In genomic region chr13:40769970-40770369, GRCh38 we compare ENCODE assay signal across 8 cellular contexts. TPM values are rescaled to one million over a fixed set of nuclear protein-coding genes. Genes with fewer than 3 reads are reported as not detected.
A peak's percentile ranks its signal among the peaks of the same experiment; 100 is the strongest.
DNase-seq lines count a peak whose midpoint lies in the region; ATAC-seq, FAIRE-seq and TF ChIP-seq lines count a peak whose summit lies in the region.

No MANE protein-coding gene starts in this region.

- TF ChIP-seq CTCF in AG04449 (IDR thresholded peaks at IDR 0.05; ENCODE audit: insufficient read depth, low read length, missing control alignments) (no peak), mammary epithelial cell (conservative IDR thresholded peaks at IDR 0.05 in 1 of 2, IDR thresholded peaks at IDR 0.05 in 1 of 2; ENCODE audit: extremely low read depth in 1 of 2, insufficient read depth in 1 of 2, low read depth in 1 of 2, low read length in 2 of 2) (no peak)

- peak overlapping the region; percentile 66 to 99 (median 98) for H3K4me3 Mint-ChIP-seq in naive B cell

- H4K20me1 ChIP-seq in mammary epithelial cell (ENCODE audit: insufficient read depth, low read length) = no peaks in the 10 kb centered on the region

- no peaks in the 10 kb centered on the region for H3K9me3 ChIP-seq in HUES6 (ENCODE audit: control insufficient read depth, insufficient read depth, low read depth, low read length)
- H3K9me3 ChIP-seq in mammary epithelial cell (replicated peaks; ENCODE audit: insufficient read depth, low read length) = no peaks in the 10 kb centered on the region

- no peak overlapping the region for H3K27ac ChIP-seq in HUES6 (ENCODE audit: low read depth, low read length)
- H3K27ac ChIP-seq in mammary epithelial cell (ENCODE audit: insufficient read depth, low read depth, low read length) = peak overlapping the region; percentile 73

- H3K9ac ChIP-seq in HUES6 (ENCODE audit: low read length) (peak overlapping the region; percentile 91), mammary epithelial cell (ENCODE audit: insufficient read depth, low read length) (peak overlapping the region; percentile 84)

- H3K4me3 ChIP-seq in AG04449 (ENCODE audit: low read depth, low read length) (peak overlapping the region; percentile 99), HUES6 (ENCODE audit: low read depth, low read length) (peak overlapping the region; percentile 93), mammary epithelial cell (replicated peaks in 1 of 3; ENCODE audit: insufficient read depth in 1 of 3, low read depth in 2 of 3, low read length in 3 of 3) (peak overlapping the region; percentile 58 to 78 (median 74))

- WGBS in mammary epithelial cell (ENCODE audit: low coverage, missing lambda C conversion rate) = 81% methylated on average over 6 of the region's 6 CpGs

- no peak for FAIRE-seq in RCC 7860 (lab: Jason Lieb, UNC)

- in situ Hi-C loops in mammary epithelial cell (cut with MboI; ENCODE audit: low sequenced_read_pairs in 2 of 2) = no loop called here

- POLR2A ChIA-PET in AG04449 (lab: Yijun Ruan, JAX) = interaction anchor here (1.2 kb wide), 1 partner anchor 20 kb away, joined by 3 read pairs; the partner anchor contains the start of gene SLC25A15

- DNase-seq in AG04449 (ENCODE audit: low read depth, low spot score) (no peak), mammary epithelial cell (no peak), naive B cell (no peak), NCI-H2081 treated with DMSO at 0.1 percent for 48 hours (lab: John Stamatoyannopoulos, UW) (no peak), RCC 7860 (ENCODE audit: low spot score) (no peak), HuH-7.5 (ENCODE audit: low spot score) (no peak)

- H3K27ac Mint-ChIP-seq in naive B cell = peak overlapping the region in 4 of 6 donors; percentile 10 to 97 (median 96)

- no TSS peak for BruUV-seq in mammary epithelial cell (replicated peaks; lab: Mats Ljungman, UMichigan)

- dilution Hi-C loops in mammary epithelial cell (cut with HindIII; ENCODE audit: low sequenced_read_pairs) = no loop called here

- H3K4me1 ChIP-seq in HUES6 (ENCODE audit: control insufficient read depth, insufficient read depth, low read length) (no peaks in the 10 kb centered on the region), mammary epithelial cell (ENCODE audit: insufficient read depth, low read length) (peaks cover 7% of the 10 kb centered on the region)

- peaks cover 11 to 33% (median 19%) of the 10 kb centered on the region in 3 donors for H3K4me1 Mint-ChIP-seq in naive B cell

- no peaks in the 10 kb centered on the region for H3K36me3 Mint-ChIP-seq in naive B cell

- no peak for ATAC-seq in naive B cell (ENCODE audit: low read depth in 2 of 2)
- ATAC-seq in HG03469 (IDR thresholded peaks at IDR 0.05; ENCODE audit: unreplicated experiment) = no peak

- H3K27me3 ChIP-seq in HUES6 (ENCODE audit: control insufficient read depth, insufficient read depth, low read length) = no peaks in the 10 kb centered on the region
- H3K27me3 ChIP-seq in mammary epithelial cell (ENCODE audit: insufficient read depth, low read length) = no peaks in the 10 kb centered on the region

- H3K4me2 ChIP-seq in mammary epithelial cell (ENCODE audit: insufficient read depth, low read depth, low read length) = peak overlapping the region; percentile 82

- CTCF ChIA-PET in AG04449 (lab: Yijun Ruan, JAX) (no interaction called here), mammary epithelial cell (lab: Charles Lee; ENCODE audit: low non-redundant PET) (no interaction called here)

- H3K79me2 ChIP-seq in mammary epithelial cell (ENCODE audit: insufficient read depth, low read length) = peaks cover 20% of the 10 kb centered on the region

- intact Hi-C loops in mammary epithelial cell (cut with micrococcal nuclease) = loop anchor here (5.0 to 10.0 kb wide), 2 partner anchors 292 to 1005 kb away; partner anchors contain the start of gene WBP4

- H3K36me3 ChIP-seq in HUES6 (ENCODE audit: control insufficient read depth, insufficient read depth, low read length) = peaks cover 11% of the 10 kb centered on the region; the same call in 1 of the 2 replicates
- no peaks in the 10 kb centered on the region for H3K36me3 ChIP-seq in mammary epithelial cell (ENCODE audit: insufficient read depth, low read length)

- no peaks in the 10 kb centered on the region for H3K9me3 Mint-ChIP-seq in naive B cell

- H3K27me3 Mint-ChIP-seq in naive B cell = no peaks in the 10 kb centered on the region

- peak overlapping the region; percentile 97 for H2AFZ ChIP-seq in mammary epithelial cell (ENCODE audit: low read depth, low read length)

RNA-seq across cellular contexts. Expression of gene MRPS31, which starts 1.0 kb away (rescaled TPM):
- 10 to 100 TPM; 15.7 to 17.3 TPM for total RNA-seq in mammary epithelial cell
- 15.0 TPM for polyA plus RNA-seq in mammary epithelial cell
- polyA minus RNA-seq in mammary epithelial cell = 4.1 TPM
- 10 to 100 TPM; 23.2 to 53.0 (median 46.9) TPM for polyA plus RNA-seq in naive B cell (ENCODE audit: low read depth in 6 of 6)

RNA-seq across cellular contexts. Expression of gene SLC25A15, which starts 19.4 kb away (rescaled TPM):
- total RNA-seq in mammary epithelial cell = 10 to 100 TPM; 15.3 to 17.2 TPM
- 13.3 TPM for polyA plus RNA-seq in mammary epithelial cell
- polyA minus RNA-seq in mammary epithelial cell = 9.1 TPM
- polyA plus RNA-seq in naive B cell (ENCODE audit: low read depth in 6 of 6) = 1 to 10 TPM; 1.1 to 9.4 (median 2.8) TPM
